8 cellular contexts compared by ENCODE assay signal in genomic region chr3:150412599-150413069, GRCh38. TPM values are rescaled to one million over a fixed set of nuclear protein-coding genes. Genes with fewer than 3 reads are reported as not detected.
DNase-seq lines count a peak whose midpoint lies in the region; ATAC-seq and TF ChIP-seq lines count a peak whose summit lies in the region.

No MANE protein-coding gene starts in this region.

- H3K14ac ChIP-seq in IMR-90 (replicated peaks; ENCODE audit: low read depth, low read length) = peak overlapping the region; percentile 8; the same call in 1 of the 2 replicates

- CTCF ChIA-PET in IMR-90 (lab: Yijun Ruan, JAX) = interaction anchor here (0.6 to 1.9 kb wide), 3 partner anchors 82 to 856 kb away, joined by 3 to 7 read pairs (median 4); no protein-coding TSS in a partner anchor

- intact Hi-C loops in IMR-90 (cut with micrococcal nuclease) = loop anchor here (1.0 kb wide), 2 partner anchors 40 to 83 kb away; no protein-coding TSS in a partner anchor

- H2BK5ac ChIP-seq in IMR-90 (ENCODE audit: low read depth, low read length, poor library complexity, severe bottlenecking) = peak overlapping the region; percentile 75

- no peak overlapping the region for H2BK15ac ChIP-seq in IMR-90 (ENCODE audit: low read depth, low read length)

- no peak overlapping the region for H2BK20ac ChIP-seq in IMR-90 (ENCODE audit: low read depth, low read length)

- peak overlapping the region; percentile 18; the same call in 1 of the 2 replicates for H3K56ac ChIP-seq in IMR-90 (ENCODE audit: extremely low read depth, insufficient read depth, low read length)

- DNase-seq in IMR-90 (peak; percentile 92), fibroblast of villous mesenchyme (ENCODE audit: low read depth) (peak; percentile 91), renal cortical epithelial cell (ENCODE audit: low read depth) (peak; percentile 84)
- no peak for DNase-seq in activated CD8-positive, alpha-beta memory T cell treated with anti-CD3 and anti-CD28 coated beads, Interleukin-2, amount 50 U/mL, for 48 hours

- H3K36me3 ChIP-seq in ES-I3 (ENCODE audit: insufficient read depth, low read length) (no peaks in the 10 kb centered on the region), IMR-90 (ENCODE audit: control insufficient read depth, insufficient read depth, low read length) (peaks cover 6% of the 10 kb centered on the region)

- no peak overlapping the region for H2AFZ ChIP-seq in IMR-90 (replicated peaks; ENCODE audit: low read length, poor library complexity)

- no peak overlapping the region for H2AK9ac ChIP-seq in IMR-90 (replicated peaks; ENCODE audit: low read depth, low read length, poor library complexity)

- H3K9ac ChIP-seq in ES-I3 (ENCODE audit: low read depth, low read length) = peak overlapping the region; percentile 84; the same call in 1 of the 2 replicates
- H3K9ac ChIP-seq in IMR-90 (ENCODE audit: low read depth, low read length) = peak overlapping the region; percentile 84

- no CpG with 5 or more reads among the region's 4 CpGs for WGBS in IMR-90 (ENCODE audit: extremely low coverage in 2 of 2, insufficient read length in 1 of 2), 2 experiments

- peaks cover 77% of the 10 kb centered on the region for H4K20me1 ChIP-seq in IMR-90 (ENCODE audit: insufficient read depth, low read length)

- H3K18ac ChIP-seq in IMR-90 (ENCODE audit: low read depth, low read length) = peak overlapping the region; percentile 5; the same call in 1 of the 2 replicates

- dilution Hi-C loops in IMR-90 (cut with HindIII; ENCODE audit: low sequenced_read_pairs, unreplicated experiment) = no loop called here

- peaks cover 0 to under 1% of the 10 kb centered on the region in 2 experiments; a peak in 2 of 4 replicates for H3K79me1 ChIP-seq in IMR-90 (ENCODE audit: low read depth in 1 of 2, low read length in 2 of 2)

- TF ChIP-seq RAD21 in IMR-90 (IDR thresholded peaks at IDR 0.05; ENCODE audit: low read length) = no peak

- peak overlapping the region; percentile 76 for H3K4me3 ChIP-seq in IMR-90 (ENCODE audit: insufficient read depth, low read depth, low read length)
- H3K4me3 ChIP-seq in fibroblast of villous mesenchyme (ENCODE audit: low read depth, low read length) = peak overlapping the region; percentile 98

- H3K27ac ChIP-seq in IMR-90 (ENCODE audit: insufficient read depth, low read length) (peak overlapping the region; percentile 36; the same call in 1 of the 2 replicates), VCaP (peak overlapping the region; percentile 96; the same call in 1 of the 2 replicates)

- no peak overlapping the region for H4K8ac ChIP-seq in IMR-90 (ENCODE audit: low read depth in 2 of 2, low read length in 2 of 2)

- no peak overlapping the region for H2BK120ac ChIP-seq in IMR-90 (ENCODE audit: low read depth, low read length)

- no peak for ATAC-seq in IMR-90 (ENCODE audit: low read depth)
- ATAC-seq in GM21381 (IDR thresholded peaks at IDR 0.05; ENCODE audit: unreplicated experiment) = no peak
- no peak for ATAC-seq in HG03139 (IDR thresholded peaks at IDR 0.05; ENCODE audit: unreplicated experiment)

- no peaks in the 10 kb centered on the region; the same call in 1 of the 2 replicates for H3K9me1 ChIP-seq in IMR-90 (ENCODE audit: insufficient read depth, low read length)

- H3K4me1 ChIP-seq in ES-I3 (ENCODE audit: insufficient read depth, low read length) (0 out of 2 replicates have a peak, but pooled peaks cover 4% of the 10 kb centered on the region), IMR-90 (ENCODE audit: control insufficient read depth, insufficient read depth, low read length) (peaks cover 5% of the 10 kb centered on the region)

- BruUV-seq in IMR-90 (replicated peaks; lab: Mats Ljungman, UMichigan) = no TSS peak

- H3K23ac ChIP-seq in IMR-90 (ENCODE audit: low read depth, low read length) = peak overlapping the region; percentile 39; the same call in 1 of the 2 replicates

- TF ChIP-seq CTCF in IMR-90 (conservative IDR thresholded peaks at IDR 0.05; ENCODE audit: low read depth, low read length) (no peak), VCaP (conservative IDR thresholded peaks at IDR 0.05) (no peak), fibroblast of villous mesenchyme (IDR thresholded peaks at IDR 0.05; ENCODE audit: insufficient read depth, low read depth, low read length) (no peak)

- no peak overlapping the region for H3K4ac ChIP-seq in IMR-90 (ENCODE audit: low read depth, low read length)

- H3K9me3 ChIP-seq in ES-I3 (ENCODE audit: control insufficient read depth, insufficient read depth, low read length) (no peaks in the 10 kb centered on the region), IMR-90 (ENCODE audit: control insufficient read depth, insufficient read depth, low read length) (no peaks in the 10 kb centered on the region)

- no peaks in the 10 kb centered on the region for H3K27me3 ChIP-seq in IMR-90 (ENCODE audit: control insufficient read depth, insufficient read depth, low read length)

- no peak overlapping the region for H2AK5ac ChIP-seq in IMR-90 (ENCODE audit: low read depth, low read length)

- TF ChIP-seq POLR2A in IMR-90 (IDR thresholded peaks at IDR 0.05; ENCODE audit: low read depth, low read length) = no peak

- peak overlapping the region; percentile 99 for H3K4me2 ChIP-seq in IMR-90 (ENCODE audit: low read depth, low read length)

- H4K91ac ChIP-seq in IMR-90 (ENCODE audit: insufficient read depth, low read depth, low read length) = no peak overlapping the region

- in situ Hi-C loops in IMR-90 (cut with MboI; ENCODE audit: low sequenced_read_pairs) = no loop called here

- POLR2A ChIA-PET in IMR-90 (lab: Charles Lee; ENCODE audit: unreplicated experiment) = interaction anchor here (1.0 kb wide), 1 partner anchor 164 kb away, joined by 3 read pairs; no protein-coding TSS in a partner anchor

- H4K5ac ChIP-seq in IMR-90 (ENCODE audit: low read depth, low read length) = no peak overlapping the region

TF ChIP-seq in IMR-90, 13 proteins besides CTCF, POLR2A, EP300 and RAD21:
- peak; percentile 86 for TF ChIP-seq USF2 (IDR thresholded peaks at IDR 0.05; ENCODE audit: low read depth, low read length)
- TF ChIP-seq CEBPB (IDR thresholded peaks at IDR 0.05; ENCODE audit: low read depth, low read length) = peak; percentile 75
- peak; percentile 94 for TF ChIP-seq MXI1 (IDR thresholded peaks at IDR 0.05; ENCODE audit: borderline replicate concordance, low read depth, low read length)
- TF ChIP-seq RCOR1 (IDR thresholded peaks at IDR 0.05; ENCODE audit: insufficient replicate concordance, low read length) = no peak
- TF ChIP-seq FOS (IDR thresholded peaks at IDR 0.05; ENCODE audit: low read depth, low read length) = no peak

RNA-seq across cellular contexts. Expression of gene TSC22D2, which starts 4.5 kb away (rescaled TPM):
- total RNA-seq in IMR-90 (2012; rRNA removed) (12.2 and 15.8 TPM in 2 replicates), fibroblast of villous mesenchyme (14.2 and 16.4 TPM in 2 replicates), renal cortical epithelial cell (10.6 and 28.4 TPM in 2 replicates)
- 16.7 and 20.5 TPM in 2 replicates for polyA plus RNA-seq in IMR-90 (2012; rRNA removed)
- polyA plus RNA-seq in IMR-90 (2012; cell fraction: cytosol; rRNA removed) = 6.3 and 8.5 TPM in 2 replicates
- polyA plus RNA-seq in IMR-90 (2012; cell fraction: nucleus; rRNA removed; ENCODE audit: low replicate concordance) = 8.2 and 33.9 TPM in 2 replicates
